4 cellular contexts compared by ENCODE assay signal in the genomic region with DNA sequence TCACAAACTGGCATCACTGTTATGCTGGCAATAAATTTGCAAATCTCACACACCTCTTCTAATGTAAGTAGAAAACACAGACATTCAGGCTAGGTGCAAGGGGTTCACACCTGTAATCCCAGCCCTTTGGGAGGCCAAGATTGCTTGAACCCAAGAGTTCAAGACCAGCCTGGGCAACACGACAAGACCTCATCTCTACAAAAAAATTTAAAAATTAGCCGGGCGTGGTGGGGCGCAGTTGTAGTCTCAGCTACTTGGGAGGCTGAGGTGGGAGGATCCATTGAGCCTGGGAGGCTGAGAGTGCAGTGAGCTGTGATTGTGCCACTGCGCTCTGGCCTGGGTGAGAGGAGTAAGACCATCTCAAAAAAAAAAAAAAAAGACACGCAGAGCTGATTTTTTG.
"Had no signal": no experiment of that assay in that cellular context is flagged by ENCODE, and none has a peak within 500 bp of the region (broad histone marks: within the 10 kb centered on the region; RNA-seq: fewer than 3 reads in every experiment).

No MANE protein-coding gene starts in this region.

- H3K4me3 ChIP-seq: GM23338 had no signal

- DNase-seq: H9, HCEC 1CT, IMR-90 had no signal

- H3K27ac Mint-ChIP-seq: GM23338, H9 had no signal

- ATAC-seq: GM23338 had no signal

- H3K4me3 Mint-ChIP-seq: GM23338, H9 had no signal
